ENCODE assay signal across 8 cellular contexts in genomic region chr10:118595598-118596425, GRCh38. TPM values are rescaled to one million over a fixed set of nuclear protein-coding genes. Genes with fewer than 3 reads are reported as not detected.
DNase-seq lines count a peak whose midpoint lies in the region; ATAC-seq lines count a peak whose summit lies in the region.

Gene PRLHR, minus strand, starts transcription at chr10:118595648. Its CDS starts 404 bp downstream, at chr10:118595244.

- H3K9me3 Mint-ChIP-seq in activated T-cell treated with anti-CD3 and anti-CD28 coated beads, Interleukin-2, amount 50 U/mL, for 24 hours, result no peaks in the 10 kb centered on the region

- ATAC-seq in stimulated activated naive CD8-positive, alpha-beta T cell treated with anti-CD3 and anti-CD28 coated beads, Interleukin-15, Interleukin-2, amounts not matched to agents 100 U/mL and 50 U/mL, for 24 hours, result no peak
- ATAC-seq in GM21723 (IDR thresholded peaks at IDR 0.05; ENCODE audit: unreplicated experiment) (no peak), GM19035 (IDR thresholded peaks at IDR 0.05; ENCODE audit: unreplicated experiment) (no peak)

- peak; percentile 32 for DNase-seq in activated T-cell treated with anti-CD3 and anti-CD28 coated beads, Interleukin-2, amount 50 U/mL, for 24 hours
- DNase-seq in activated T-cell treated with anti-CD3 and anti-CD28 coated beads, Interleukin-2, amount 50 U/mL, for 1 hour, result no peak
- DNase-seq in SK-MEL-5 (ENCODE audit: low read depth, low spot score) (peak; percentile 22), head of caudate nucleus (peak in 28 of 42 donors; percentile 5 to 52 (median 30)), posterior vena cava (ENCODE audit: low spot score) (no peak)
- DNase-seq in stimulated activated naive CD8-positive, alpha-beta T cell treated with anti-CD3 and anti-CD28 coated beads, Interleukin-15, Interleukin-2, amounts not matched to agents 100 U/mL and 50 U/mL, for 24 hours, result peak; percentile 26

- H3K4me1 Mint-ChIP-seq in activated T-cell treated with anti-CD3 and anti-CD28 coated beads, Interleukin-2, amount 50 U/mL, for 24 hours (ENCODE audit: low read depth), result peaks cover 28% of the 10 kb centered on the region

- intact Hi-C loops in head of caudate nucleus (cut with DNase I), result no loop called here
- intact Hi-C loops in posterior vena cava (cut with DNase I), result loop anchor here in 1 of 2 donors (5.0 kb wide), 1 partner anchor 946 kb away; the partner anchor contains the start of gene RGS10

- H3K36me3 Mint-ChIP-seq in activated T-cell treated with anti-CD3 and anti-CD28 coated beads, Interleukin-2, amount 50 U/mL, for 24 hours (ENCODE audit: low read depth), result no peaks in the 10 kb centered on the region

- H3K27ac Mint-ChIP-seq in activated T-cell treated with anti-CD3 and anti-CD28 coated beads, Interleukin-2, amount 50 U/mL, for 24 hours, result no peak within 1 kb of the TSS

- H3K27me3 Mint-ChIP-seq in activated T-cell treated with anti-CD3 and anti-CD28 coated beads, Interleukin-2, amount 50 U/mL, for 24 hours, result peaks cover 71% of the 10 kb centered on the region

- H3K4me3 Mint-ChIP-seq in activated T-cell treated with anti-CD3 and anti-CD28 coated beads, Interleukin-2, amount 50 U/mL, for 24 hours, result no peak within 1 kb of the TSS

- in situ Hi-C loops in SK-MEL-5 (cut with HindIII; ENCODE audit: low pct_unique_long_range_greater_than_20kb, low sequenced_read_pairs), result no loop called here

RNA-seq across cellular contexts. Expression of gene PRLHR, which starts in this region (rescaled TPM):
- not detected in 2 replicates for total RNA-seq in SK-MEL-5 (2014; rRNA removed; shearing (Covaris generic))
- polyA plus RNA-seq in SK-MEL-5 (2015; cell fraction: cytosol; rRNA removed), result not detected in 2 replicates
- not detected in 2 replicates for polyA plus RNA-seq in SK-MEL-5 (2015; cell fraction: nucleus; rRNA removed)
- not detected for total RNA-seq in posterior vena cava

Comparison
In these comparisons a context has a peak if more than half of its experiments do, and no peak if none do; other contexts are left out.
1. DNase-seq: peak in activated T-cell treated with anti-CD3 and anti-CD28 coated beads, Interleukin-2, amount 50 U/mL, for 24 hours (single experiment), head of caudate nucleus (28 of 42) and stimulated activated naive CD8-positive, alpha-beta T cell treated with anti-CD3 and anti-CD28 coated beads, Interleukin-15, Interleukin-2, amounts not matched to agents 100 U/mL and 50 U/mL, for 24 hours (single experiment); none in activated T-cell treated with anti-CD3 and anti-CD28 coated beads, Interleukin-2, amount 50 U/mL, for 1 hour (single experiment) and posterior vena cava (single experiment).
2. Peak in DNase-seq in SK-MEL-5; RNA of the gene not detected or under 1 TPM.